Comparison of ENCODE assay signal across 9 cellular contexts in the genomic region with DNA sequence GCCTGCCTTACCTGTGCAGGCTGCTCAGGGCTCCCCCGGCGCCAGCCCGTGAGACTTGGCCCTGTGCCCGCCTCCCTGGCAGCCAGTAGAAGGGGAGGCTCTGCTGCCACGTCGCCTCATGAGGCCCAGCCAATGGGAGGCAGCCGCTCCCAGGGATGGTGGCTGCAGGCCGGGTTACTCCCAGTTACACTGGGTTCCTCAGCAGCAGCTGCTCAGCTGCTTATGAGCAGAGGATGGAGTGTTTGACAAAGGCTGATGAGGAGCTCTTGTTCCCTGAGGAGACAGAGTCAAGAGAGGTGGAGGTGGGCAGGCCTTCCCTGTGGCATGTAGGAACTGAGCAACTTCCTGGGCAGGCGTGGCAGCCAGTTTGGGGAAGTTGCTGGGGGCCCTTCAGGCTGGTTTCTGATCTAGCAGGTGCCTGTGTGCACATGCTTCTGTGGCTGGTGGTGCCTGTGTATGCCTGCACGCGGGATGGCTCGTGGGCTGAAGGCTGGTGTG. TPM values are rescaled to one million over a fixed set of nuclear protein-coding genes. Genes with fewer than 3 reads are reported as not detected.
DNase-seq lines count a peak whose midpoint lies in the region; ATAC-seq, FAIRE-seq and TF ChIP-seq lines count a peak whose summit lies in the region.
"Had no signal": no experiment of that assay in that cellular context is flagged by ENCODE, and none has a peak within 500 bp of the region (broad histone marks: within the 10 kb centered on the region; RNA-seq: fewer than 3 reads in every experiment).

No MANE protein-coding gene starts in this region.

- H2AFZ ChIP-seq in mesenchymal stem cell (ENCODE audit: low read depth, low read length) = no peak overlapping the region

- H3K36me3 ChIP-seq in mesenchymal stem cell (ENCODE audit: control insufficient read depth in 1 of 2, insufficient read depth in 2 of 2, low read depth in 1 of 2, low read length in 2 of 2) = peaks cover 7 to 27% of the 10 kb centered on the region in 2 experiments
- H3K36me3 ChIP-seq in kidney (ENCODE audit: control insufficient read depth in 1 of 2, insufficient read depth in 2 of 2, low read length in 2 of 2) = no peaks in the 10 kb centered on the region

- H3K18ac ChIP-seq in mesenchymal stem cell (ENCODE audit: low read depth in 1 of 2, low read length in 2 of 2) = no peak overlapping the region

- H3K14ac ChIP-seq in mesenchymal stem cell (ENCODE audit: low read length in 2 of 2) = no peak overlapping the region

- peaks cover 25% of the 10 kb centered on the region for H3K4me1 Mint-ChIP-seq in activated CD8-positive, alpha-beta T cell treated with anti-CD3 and anti-CD28 coated beads, Interleukin-2, amount 10 ng/mL, durations not matched to agents 7 days and 5 days (ENCODE audit: low read depth)
- peaks cover 16% of the 10 kb centered on the region for H3K4me1 Mint-ChIP-seq in activated T-helper 17 cell treated with anti-CD3 and anti-CD28 coated beads, Interleukin-2, amount 50 U/mL, for 72 hours

- H3K9ac ChIP-seq in mesenchymal stem cell (ENCODE audit: low read length) (no peak overlapping the region), kidney (ENCODE audit: low read length in 2 of 2) (no peak overlapping the region)

- no peak overlapping the region for H3K4ac ChIP-seq in mesenchymal stem cell (ENCODE audit: low read depth in 1 of 2, low read length in 2 of 2)

- CTCF ChIA-PET in activated CD8-positive, alpha-beta T cell treated with anti-CD3 and anti-CD28 coated beads, Interleukin-2, amount 10 ng/mL, durations not matched to agents 7 days and 5 days (lab: Charles Lee) = interaction anchor here (1.0 to 1.7 kb wide), 5 partner anchors 13 to 161 kb away, joined by 3 to 6 read pairs (median 4); no protein-coding TSS in a partner anchor

- H2BK5ac ChIP-seq in mesenchymal stem cell (ENCODE audit: low read depth, low read length, poor library complexity, severe bottlenecking) = no peak overlapping the region

- H4K91ac ChIP-seq in mesenchymal stem cell (ENCODE audit: low read length) = no peak overlapping the region

- H3K27me3 Mint-ChIP-seq in activated CD8-positive, alpha-beta T cell treated with anti-CD3 and anti-CD28 coated beads, Interleukin-2, amount 10 ng/mL, durations not matched to agents 7 days and 5 days (ENCODE audit: low read depth) = no peaks in the 10 kb centered on the region
- H3K27me3 Mint-ChIP-seq in activated T-helper 17 cell treated with anti-CD3 and anti-CD28 coated beads, Interleukin-2, amount 50 U/mL, for 72 hours = no peaks in the 10 kb centered on the region

- H3K79me1 ChIP-seq in mesenchymal stem cell (replicated peaks; ENCODE audit: low read length, poor library complexity, severe bottlenecking) = peaks cover 12% of the 10 kb centered on the region

- H3K4me1 ChIP-seq in mesenchymal stem cell (ENCODE audit: control insufficient read depth, insufficient read depth, low read depth, low read length) (peaks cover 10% of the 10 kb centered on the region), kidney (ENCODE audit: control insufficient read depth in 1 of 2, insufficient read depth in 1 of 2, low read depth in 1 of 2, low read length in 2 of 2) (peaks cover 8 to 10% of the 10 kb centered on the region in 2 donors)

- no peaks in the 10 kb centered on the region for H3K9me3 Mint-ChIP-seq in activated CD8-positive, alpha-beta T cell treated with anti-CD3 and anti-CD28 coated beads, Interleukin-2, amount 10 ng/mL, durations not matched to agents 7 days and 5 days (ENCODE audit: insufficient read depth)
- H3K9me3 Mint-ChIP-seq in activated T-helper 17 cell treated with anti-CD3 and anti-CD28 coated beads, Interleukin-2, amount 50 U/mL, for 72 hours = no peaks in the 10 kb centered on the region

- peak; percentile 96 for FAIRE-seq in GM12891 (lab: Jason Lieb, UNC)
- FAIRE-seq in kidney (lab: Jason Lieb, UNC) = no peak
- FAIRE-seq: endometrium had no signal

- no peak overlapping the region for H3K23ac ChIP-seq in mesenchymal stem cell (ENCODE audit: low read length in 2 of 2)

- DNase-seq in GM12891 (ENCODE audit: insufficient read length, low spot score) (peak; percentile 54), NCI-H2081 treated with DMSO at 0.1 percent for 48 hours (lab: John Stamatoyannopoulos, UW) (peak; percentile 83), mesenchymal stem cell (no peak), COLO829 (ENCODE audit: low spot score) (no peak), kidney (no peak)
- DNase-seq in activated CD8-positive, alpha-beta T cell treated with anti-CD3 and anti-CD28 coated beads, Interleukin-2, amount 10 ng/mL, durations not matched to agents 7 days and 5 days = peak; percentile 48

- peak overlapping the region; percentile 82 for H3K27ac Mint-ChIP-seq in activated CD8-positive, alpha-beta T cell treated with anti-CD3 and anti-CD28 coated beads, Interleukin-2, amount 10 ng/mL, durations not matched to agents 7 days and 5 days
- H3K27ac Mint-ChIP-seq in activated T-helper 17 cell treated with anti-CD3 and anti-CD28 coated beads, Interleukin-2, amount 50 U/mL, for 72 hours = no peak overlapping the region

- WGBS in mesenchymal stem cell = 91% methylated on average over 12 of the region's 12 CpGs

- TF ChIP-seq POLR2A in GM12891 (IDR thresholded peaks at IDR 0.05; ENCODE audit: low read depth, low read length) = peak; percentile 48

- H3K9me3 ChIP-seq in mesenchymal stem cell (ENCODE audit: control insufficient read depth, low read length) = no peaks in the 10 kb centered on the region
- no peaks in the 10 kb centered on the region for H3K9me3 ChIP-seq in kidney (ENCODE audit: control insufficient read depth in 1 of 2, low read length in 2 of 2)

- no peak for TF ChIP-seq CTCF in kidney (IDR thresholded peaks at IDR 0.05; ENCODE audit: borderline replicate concordance, extremely low read depth, insufficient read depth)

- no peak overlapping the region for H2BK120ac ChIP-seq in mesenchymal stem cell (ENCODE audit: low read depth, low read length)

- no peak overlapping the region for H3K4me2 ChIP-seq in mesenchymal stem cell (ENCODE audit: low read length, poor library complexity, severe bottlenecking)

- H3K27me3 ChIP-seq in mesenchymal stem cell (ENCODE audit: control insufficient read depth in 1 of 2, insufficient read depth in 1 of 2, low read length in 2 of 2) = no peaks in the 10 kb centered on the region

- H3K4me3 ChIP-seq in mesenchymal stem cell (ENCODE audit: insufficient read depth in 1 of 2, low read depth in 1 of 2, low read length in 2 of 2) (peak overlapping the region in 1 of 2 experiments; percentile 16), kidney (ENCODE audit: low read length in 2 of 2) (no peak overlapping the region)

- H3K27ac ChIP-seq in mesenchymal stem cell (ENCODE audit: low read length, poor library complexity, severe bottlenecking) = no peak overlapping the region
- H3K27ac ChIP-seq in kidney (ENCODE audit: low read depth in 2 of 2, low read length in 2 of 2) = no peak overlapping the region

- H2BK15ac ChIP-seq in mesenchymal stem cell (ENCODE audit: low read depth, poor library complexity, severe bottlenecking) = no peak overlapping the region

- peak overlapping the region; percentile 46 for H3K4me3 Mint-ChIP-seq in activated CD8-positive, alpha-beta T cell treated with anti-CD3 and anti-CD28 coated beads, Interleukin-2, amount 10 ng/mL, durations not matched to agents 7 days and 5 days
- H3K4me3 Mint-ChIP-seq in activated T-helper 17 cell treated with anti-CD3 and anti-CD28 coated beads, Interleukin-2, amount 50 U/mL, for 72 hours = no peak overlapping the region

- H4K8ac ChIP-seq in mesenchymal stem cell (ENCODE audit: low read length) = peak overlapping the region; percentile 4

- peak; percentile 57 for ATAC-seq in HG02571 (IDR thresholded peaks at IDR 0.05; ENCODE audit: unreplicated experiment)
- ATAC-seq in activated CD8-positive, alpha-beta T cell treated with anti-CD3 and anti-CD28 coated beads, Interleukin-2, amount 10 ng/mL, durations not matched to agents 7 days and 5 days = peak; percentile 57
- ATAC-seq in activated T-helper 17 cell treated with anti-CD3 and anti-CD28 coated beads, Interleukin-2, amount 50 U/mL, for 72 hours (replicated peaks) = no peak

- H2AK5ac ChIP-seq in mesenchymal stem cell (ENCODE audit: low read length, severe bottlenecking) = no peak overlapping the region

- POLR2A ChIA-PET in activated CD8-positive, alpha-beta T cell treated with anti-CD3 and anti-CD28 coated beads, Interleukin-2, amount 10 ng/mL, durations not matched to agents 7 days and 5 days (lab: Charles Lee) = interaction anchor here (0.9 kb wide), 1 partner anchor 80 kb away, joined by 3 read pairs; a partner anchor contains a TSS

- peaks cover 9% of the 10 kb centered on the region for H3K36me3 Mint-ChIP-seq in activated CD8-positive, alpha-beta T cell treated with anti-CD3 and anti-CD28 coated beads, Interleukin-2, amount 10 ng/mL, durations not matched to agents 7 days and 5 days (ENCODE audit: low read depth)
- H3K36me3 Mint-ChIP-seq in activated T-helper 17 cell treated with anti-CD3 and anti-CD28 coated beads, Interleukin-2, amount 50 U/mL, for 72 hours (ENCODE audit: low read depth) = peaks cover 98% of the 10 kb centered on the region

- no peak overlapping the region for H2BK12ac ChIP-seq in mesenchymal stem cell (ENCODE audit: low read length in 2 of 2)

- intact Hi-C loops in kidney (cut with DNase I) = no loop called here

TF ChIP-seq in GM12891, 5 proteins besides CTCF, POLR2A, EP300 and RAD21:
- TF ChIP-seq SPI1 (IDR thresholded peaks at IDR 0.05; ENCODE audit: low read depth, low read length) (peak; percentile 36), TAF1 (IDR thresholded peaks at IDR 0.05; ENCODE audit: low read depth, low read length) (no peak), POLR2AphosphoS5 (IDR thresholded peaks at IDR 0.05; ENCODE audit: low read depth, low read length) (0 out of 2 replicates have a peak, but pooled peaks have one; percentile 57)

RNA-seq across cellular contexts. Expression of a gene that starts 5.6 kb away (rescaled TPM):
- 10.4 TPM for polyA plus RNA-seq in GM12891 (2012; ENCODE audit: low read depth, missing spikeins)
- total RNA-seq in activated CD8-positive, alpha-beta T cell treated with anti-CD3 and anti-CD28 coated beads, Interleukin-2, amount 10 ng/mL, durations not matched to agents 7 days and 5 days = 1 to 10 TPM; 4.1 TPM
- polyA plus RNA-seq in mesenchymal stem cell (2013, experiment 1 of 2) = 0.72 TPM
- polyA plus RNA-seq in mesenchymal stem cell (2013, experiment 2 of 2) = 0.67 TPM
- 10.5 TPM for total RNA-seq in kidney
- 10.0 TPM for polyA plus RNA-seq in kidney (ENCODE audit: insufficient read depth, low read depth, low replicate concordance)
- 10 to 100 TPM in 1 of 2 donors, 1 to 10 TPM in 1; 8.1 to 10.3 TPM for total RNA-seq in activated T-helper 17 cell treated with anti-CD3 and anti-CD28 coated beads, Interleukin-2, amount 50 U/mL, for 72 hours

RNA-seq across cellular contexts. Expression of a gene that starts 58.8 kb away (rescaled TPM):
- 1.2 TPM for polyA plus RNA-seq in GM12891 (2012; ENCODE audit: low read depth, missing spikeins)
- total RNA-seq in activated CD8-positive, alpha-beta T cell treated with anti-CD3 and anti-CD28 coated beads, Interleukin-2, amount 10 ng/mL, durations not matched to agents 7 days and 5 days = not detected
- 0.04 TPM for polyA plus RNA-seq in mesenchymal stem cell (2013, experiment 1 of 2)
- 0.03 TPM for polyA plus RNA-seq in mesenchymal stem cell (2013, experiment 2 of 2)
- total RNA-seq in kidney = 4.2 TPM
- 1.7 TPM for polyA plus RNA-seq in kidney (ENCODE audit: insufficient read depth, low read depth, low replicate concordance)
- under 1 TPM in 1 of 2 donors, not detected in 1; 0.09 TPM for total RNA-seq in activated T-helper 17 cell treated with anti-CD3 and anti-CD28 coated beads, Interleukin-2, amount 50 U/mL, for 72 hours

Comparison
In these comparisons a context has a peak if more than half of its experiments do, and no peak if none do; other contexts are left out.
1. DNase-seq: peak in GM12891 (single experiment), NCI-H2081 treated with DMSO at 0.1 percent for 48 hours (single experiment) and activated CD8-positive, alpha-beta T cell treated with anti-CD3 and anti-CD28 coated beads, Interleukin-2, amount 10 ng/mL, durations not matched to agents 7 days and 5 days (single experiment); none in mesenchymal stem cell (single experiment), COLO829 (single experiment) and kidney (single experiment).